ENCODE assay signal across 1 cellular context in the genomic region with DNA sequence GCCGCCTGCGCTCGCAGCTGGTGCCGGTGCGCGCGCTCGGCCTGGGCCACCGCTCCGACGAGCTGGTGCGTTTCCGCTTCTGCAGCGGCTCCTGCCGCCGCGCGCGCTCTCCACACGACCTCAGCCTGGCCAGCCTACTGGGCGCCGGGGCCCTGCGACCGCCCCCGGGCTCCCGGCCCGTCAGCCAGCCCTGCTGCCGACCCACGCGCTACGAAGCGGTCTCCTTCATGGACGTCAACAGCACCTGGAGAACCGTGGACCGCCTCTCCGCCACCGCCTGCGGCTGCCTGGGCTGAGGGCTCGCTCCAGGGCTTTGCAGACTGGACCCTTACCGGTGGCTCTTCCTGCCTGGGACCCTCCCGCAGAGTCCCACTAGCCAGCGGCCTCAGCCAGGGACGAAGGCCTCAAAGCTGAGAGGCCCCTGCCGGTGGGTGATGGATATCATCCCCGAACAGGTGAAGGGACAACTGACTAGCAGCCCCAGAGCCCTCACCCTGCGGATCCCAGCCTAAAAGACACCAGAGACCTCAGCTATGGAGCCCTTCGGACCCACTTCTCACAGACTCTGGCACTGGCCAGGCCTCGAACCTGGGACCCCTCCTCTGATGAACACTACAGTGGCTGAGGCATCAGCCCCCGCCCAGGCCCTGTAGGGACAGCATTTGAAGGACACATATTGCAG.
TF ChIP-seq lines count a peak whose summit lies in the region.

No MANE protein-coding gene starts in this region.

TF ChIP-seq in H1, 55 proteins besides CTCF, POLR2A, EP300 and RAD21:
- TF ChIP-seq SP1 (IDR thresholded peaks at IDR 0.05; ENCODE audit: low read depth, low read length) (no peak), GTF2F1 (IDR thresholded peaks at IDR 0.05; ENCODE audit: borderline replicate concordance, low read depth, low read length) (no peak), CTBP2 (IDR thresholded peaks at IDR 0.05; ENCODE audit: borderline replicate concordance, insufficient read depth, insufficient read length, low read length) (no peak), RXRA (IDR thresholded peaks at IDR 0.05; ENCODE audit: insufficient read depth, low read depth, low read length) (no peak), KDM5A (IDR thresholded peaks at IDR 0.05; ENCODE audit: low read length) (no peak), SIN3A (conservative IDR thresholded peaks at IDR 0.05 in 1 of 2, IDR thresholded peaks at IDR 0.05 in 1 of 2; ENCODE audit: low read depth in 1 of 2, low read length in 2 of 2) (peak in 1 of 2 experiments; percentile 45; a peak in 1 of 4 replicates), SUZ12 (IDR thresholded peaks at IDR 0.05; ENCODE audit: low read length) (no peak), TEAD4 (IDR thresholded peaks at IDR 0.05; ENCODE audit: low read depth, low read length) (no peak), NRF1 (IDR thresholded peaks at IDR 0.05; ENCODE audit: low read depth, low read length) (no peak), ZNF274 (IDR thresholded peaks at IDR 0.05; ENCODE audit: borderline replicate concordance, extremely low read depth, low read length) (no peak), CHD1 (IDR thresholded peaks at IDR 0.05; ENCODE audit: low read depth, low read length) (no peak), BRCA1 (IDR thresholded peaks at IDR 0.05; ENCODE audit: low read depth, low read length) (no peak), ASH2L (IDR thresholded peaks at IDR 0.05; ENCODE audit: low read length) (no peak), RBBP5 (IDR thresholded peaks at IDR 0.05; ENCODE audit: borderline replicate concordance, low read depth, low read length) (peak; percentile 62; the same call in 1 of the 2 replicates), HDAC2 (IDR thresholded peaks at IDR 0.05; ENCODE audit: borderline replicate concordance in 1 of 2, low read depth in 2 of 2, low read length in 2 of 2) (0 out of 4 replicates have a peak, but pooled peaks of 1 of the 2 experiments have one; percentile 32), BCL11A (IDR thresholded peaks at IDR 0.05; ENCODE audit: low read depth in 2 of 2, low read length in 2 of 2) (no peak), KDM1A (IDR thresholded peaks at IDR 0.05; ENCODE audit: borderline replicate concordance, low read length) (no peak), SP4 (IDR thresholded peaks at IDR 0.05; ENCODE audit: low read length) (no peak), NANOG (IDR thresholded peaks at IDR 0.05; ENCODE audit: insufficient read depth, low read depth, low read length, poor library complexity, severe bottlenecking) (no peak), SP2 (IDR thresholded peaks at IDR 0.05; ENCODE audit: low read length) (no peak), CBX8 (IDR thresholded peaks at IDR 0.05; ENCODE audit: borderline replicate concordance, low read depth, low read length) (no peak), EZH2 (IDR thresholded peaks at IDR 0.05; ENCODE audit: low read depth, low read length, severe bottlenecking) (no peak), TAF7 (optimal IDR thresholded peaks at IDR 0.05; ENCODE audit: borderline replicate concordance, low read depth, low read length) (no peak), SAP30 (IDR thresholded peaks at IDR 0.05; ENCODE audit: insufficient read depth, insufficient replicate concordance, low read length) (no peak), JUN (IDR thresholded peaks at IDR 0.05; ENCODE audit: low read depth, low read length) (no peak), TBP (IDR thresholded peaks at IDR 0.05; ENCODE audit: low read depth, low read length) (peak; percentile 38; the same call in 1 of the 2 replicates), EGR1 (IDR thresholded peaks at IDR 0.05; ENCODE audit: borderline replicate concordance, low read depth, low read length) (no peak), CHD2 (IDR thresholded peaks at IDR 0.05; ENCODE audit: low read length) (no peak), YY1 (IDR thresholded peaks at IDR 0.05; ENCODE audit: low read depth, low read length) (no peak), POLR2AphosphoS5 (IDR thresholded peaks at IDR 0.05; ENCODE audit: low read depth, low read length) (no peak), SRF (IDR thresholded peaks at IDR 0.05; ENCODE audit: low read depth, low read length) (no peak), SIRT6 (IDR thresholded peaks at IDR 0.05; ENCODE audit: low read length) (no peak), RFX5 (IDR thresholded peaks at IDR 0.05; ENCODE audit: borderline replicate concordance, low read depth, low read length) (no peak), BACH1 (IDR thresholded peaks at IDR 0.05; ENCODE audit: low read length) (no peak), GABPA (IDR thresholded peaks at IDR 0.05; ENCODE audit: borderline replicate concordance, insufficient read depth, low read length) (0 out of 2 replicates have a peak, but pooled peaks have one; percentile 19), RNF2 (IDR thresholded peaks at IDR 0.05; ENCODE audit: borderline replicate concordance, low read depth, low read length, missing control alignments, poor library complexity, severe bottlenecking) (no peak), SIX5 (IDR thresholded peaks at IDR 0.05; ENCODE audit: low read depth, low read length) (no peak), FOSL1 (IDR thresholded peaks at IDR 0.05; ENCODE audit: insufficient read depth, low read depth, low read length) (no peak), PHF8 (conservative IDR thresholded peaks at IDR 0.05; ENCODE audit: low read depth, low read length) (no peak), MAFK (IDR thresholded peaks at IDR 0.05; ENCODE audit: low read depth, low read length) (no peak), JUND (IDR thresholded peaks at IDR 0.05; ENCODE audit: low read length) (no peak), KDM4A (IDR thresholded peaks at IDR 0.05; ENCODE audit: low read depth, low read length, severe bottlenecking) (peak; percentile 74)
- TF ChIP-seq, protein P1, sequence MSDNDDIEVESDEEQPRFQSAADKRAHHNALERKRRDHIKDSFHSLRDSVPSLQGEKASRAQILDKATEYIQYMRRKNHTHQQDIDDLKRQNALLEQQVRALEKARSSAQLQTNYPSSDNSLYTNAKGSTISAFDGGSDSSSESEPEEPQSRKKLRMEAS (IDR thresholded peaks at IDR 0.05), result no peak
- TF ChIP-seq, protein P2, sequence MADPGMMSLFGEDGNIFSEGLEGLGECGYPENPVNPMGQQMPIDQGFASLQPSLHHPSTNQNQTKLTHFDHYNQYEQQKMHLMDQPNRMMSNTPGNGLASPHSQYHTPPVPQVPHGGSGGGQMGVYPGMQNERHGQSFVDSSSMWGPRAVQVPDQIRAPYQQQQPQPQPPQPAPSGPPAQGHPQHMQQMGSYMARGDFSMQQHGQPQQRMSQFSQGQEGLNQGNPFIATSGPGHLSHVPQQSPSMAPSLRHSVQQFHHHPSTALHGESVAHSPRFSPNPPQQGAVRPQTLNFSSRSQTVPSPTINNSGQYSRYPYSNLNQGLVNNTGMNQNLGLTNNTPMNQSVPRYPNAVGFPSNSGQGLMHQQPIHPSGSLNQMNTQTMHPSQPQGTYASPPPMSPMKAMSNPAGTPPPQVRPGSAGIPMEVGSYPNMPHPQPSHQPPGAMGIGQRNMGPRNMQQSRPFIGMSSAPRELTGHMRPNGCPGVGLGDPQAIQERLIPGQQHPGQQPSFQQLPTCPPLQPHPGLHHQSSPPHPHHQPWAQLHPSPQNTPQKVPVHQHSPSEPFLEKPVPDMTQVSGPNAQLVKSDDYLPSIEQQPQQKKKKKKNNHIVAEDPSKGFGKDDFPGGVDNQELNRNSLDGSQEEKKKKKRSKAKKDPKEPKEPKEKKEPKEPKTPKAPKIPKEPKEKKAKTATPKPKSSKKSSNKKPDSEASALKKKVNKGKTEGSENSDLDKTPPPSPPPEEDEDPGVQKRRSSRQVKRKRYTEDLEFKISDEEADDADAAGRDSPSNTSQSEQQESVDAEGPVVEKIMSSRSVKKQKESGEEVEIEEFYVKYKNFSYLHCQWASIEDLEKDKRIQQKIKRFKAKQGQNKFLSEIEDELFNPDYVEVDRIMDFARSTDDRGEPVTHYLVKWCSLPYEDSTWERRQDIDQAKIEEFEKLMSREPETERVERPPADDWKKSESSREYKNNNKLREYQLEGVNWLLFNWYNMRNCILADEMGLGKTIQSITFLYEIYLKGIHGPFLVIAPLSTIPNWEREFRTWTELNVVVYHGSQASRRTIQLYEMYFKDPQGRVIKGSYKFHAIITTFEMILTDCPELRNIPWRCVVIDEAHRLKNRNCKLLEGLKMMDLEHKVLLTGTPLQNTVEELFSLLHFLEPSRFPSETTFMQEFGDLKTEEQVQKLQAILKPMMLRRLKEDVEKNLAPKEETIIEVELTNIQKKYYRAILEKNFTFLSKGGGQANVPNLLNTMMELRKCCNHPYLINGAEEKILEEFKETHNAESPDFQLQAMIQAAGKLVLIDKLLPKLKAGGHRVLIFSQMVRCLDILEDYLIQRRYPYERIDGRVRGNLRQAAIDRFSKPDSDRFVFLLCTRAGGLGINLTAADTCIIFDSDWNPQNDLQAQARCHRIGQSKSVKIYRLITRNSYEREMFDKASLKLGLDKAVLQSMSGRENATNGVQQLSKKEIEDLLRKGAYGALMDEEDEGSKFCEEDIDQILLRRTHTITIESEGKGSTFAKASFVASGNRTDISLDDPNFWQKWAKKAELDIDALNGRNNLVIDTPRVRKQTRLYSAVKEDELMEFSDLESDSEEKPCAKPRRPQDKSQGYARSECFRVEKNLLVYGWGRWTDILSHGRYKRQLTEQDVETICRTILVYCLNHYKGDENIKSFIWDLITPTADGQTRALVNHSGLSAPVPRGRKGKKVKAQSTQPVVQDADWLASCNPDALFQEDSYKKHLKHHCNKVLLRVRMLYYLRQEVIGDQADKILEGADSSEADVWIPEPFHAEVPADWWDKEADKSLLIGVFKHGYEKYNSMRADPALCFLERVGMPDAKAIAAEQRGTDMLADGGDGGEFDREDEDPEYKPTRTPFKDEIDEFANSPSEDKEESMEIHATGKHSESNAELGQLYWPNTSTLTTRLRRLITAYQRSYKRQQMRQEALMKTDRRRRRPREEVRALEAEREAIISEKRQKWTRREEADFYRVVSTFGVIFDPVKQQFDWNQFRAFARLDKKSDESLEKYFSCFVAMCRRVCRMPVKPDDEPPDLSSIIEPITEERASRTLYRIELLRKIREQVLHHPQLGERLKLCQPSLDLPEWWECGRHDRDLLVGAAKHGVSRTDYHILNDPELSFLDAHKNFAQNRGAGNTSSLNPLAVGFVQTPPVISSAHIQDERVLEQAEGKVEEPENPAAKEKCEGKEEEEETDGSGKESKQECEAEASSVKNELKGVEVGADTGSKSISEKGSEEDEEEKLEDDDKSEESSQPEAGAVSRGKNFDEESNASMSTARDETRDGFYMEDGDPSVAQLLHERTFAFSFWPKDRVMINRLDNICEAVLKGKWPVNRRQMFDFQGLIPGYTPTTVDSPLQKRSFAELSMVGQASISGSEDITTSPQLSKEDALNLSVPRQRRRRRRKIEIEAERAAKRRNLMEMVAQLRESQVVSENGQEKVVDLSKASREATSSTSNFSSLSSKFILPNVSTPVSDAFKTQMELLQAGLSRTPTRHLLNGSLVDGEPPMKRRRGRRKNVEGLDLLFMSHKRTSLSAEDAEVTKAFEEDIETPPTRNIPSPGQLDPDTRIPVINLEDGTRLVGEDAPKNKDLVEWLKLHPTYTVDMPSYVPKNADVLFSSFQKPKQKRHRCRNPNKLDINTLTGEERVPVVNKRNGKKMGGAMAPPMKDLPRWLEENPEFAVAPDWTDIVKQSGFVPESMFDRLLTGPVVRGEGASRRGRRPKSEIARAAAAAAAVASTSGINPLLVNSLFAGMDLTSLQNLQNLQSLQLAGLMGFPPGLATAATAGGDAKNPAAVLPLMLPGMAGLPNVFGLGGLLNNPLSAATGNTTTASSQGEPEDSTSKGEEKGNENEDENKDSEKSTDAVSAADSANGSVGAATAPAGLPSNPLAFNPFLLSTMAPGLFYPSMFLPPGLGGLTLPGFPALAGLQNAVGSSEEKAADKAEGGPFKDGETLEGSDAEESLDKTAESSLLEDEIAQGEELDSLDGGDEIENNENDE (IDR thresholded peaks at IDR 0.05; ENCODE audit: insufficient replicate concordance, low read length), result no peak
- TF ChIP-seq, protein P3, sequence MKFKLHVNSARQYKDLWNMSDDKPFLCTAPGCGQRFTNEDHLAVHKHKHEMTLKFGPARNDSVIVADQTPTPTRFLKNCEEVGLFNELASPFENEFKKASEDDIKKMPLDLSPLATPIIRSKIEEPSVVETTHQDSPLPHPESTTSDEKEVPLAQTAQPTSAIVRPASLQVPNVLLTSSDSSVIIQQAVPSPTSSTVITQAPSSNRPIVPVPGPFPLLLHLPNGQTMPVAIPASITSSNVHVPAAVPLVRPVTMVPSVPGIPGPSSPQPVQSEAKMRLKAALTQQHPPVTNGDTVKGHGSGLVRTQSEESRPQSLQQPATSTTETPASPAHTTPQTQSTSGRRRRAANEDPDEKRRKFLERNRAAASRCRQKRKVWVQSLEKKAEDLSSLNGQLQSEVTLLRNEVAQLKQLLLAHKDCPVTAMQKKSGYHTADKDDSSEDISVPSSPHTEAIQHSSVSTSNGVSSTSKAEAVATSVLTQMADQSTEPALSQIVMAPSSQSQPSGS (IDR thresholded peaks at IDR 0.05; ENCODE audit: low read length), result no peak
